In the genomic region with DNA sequence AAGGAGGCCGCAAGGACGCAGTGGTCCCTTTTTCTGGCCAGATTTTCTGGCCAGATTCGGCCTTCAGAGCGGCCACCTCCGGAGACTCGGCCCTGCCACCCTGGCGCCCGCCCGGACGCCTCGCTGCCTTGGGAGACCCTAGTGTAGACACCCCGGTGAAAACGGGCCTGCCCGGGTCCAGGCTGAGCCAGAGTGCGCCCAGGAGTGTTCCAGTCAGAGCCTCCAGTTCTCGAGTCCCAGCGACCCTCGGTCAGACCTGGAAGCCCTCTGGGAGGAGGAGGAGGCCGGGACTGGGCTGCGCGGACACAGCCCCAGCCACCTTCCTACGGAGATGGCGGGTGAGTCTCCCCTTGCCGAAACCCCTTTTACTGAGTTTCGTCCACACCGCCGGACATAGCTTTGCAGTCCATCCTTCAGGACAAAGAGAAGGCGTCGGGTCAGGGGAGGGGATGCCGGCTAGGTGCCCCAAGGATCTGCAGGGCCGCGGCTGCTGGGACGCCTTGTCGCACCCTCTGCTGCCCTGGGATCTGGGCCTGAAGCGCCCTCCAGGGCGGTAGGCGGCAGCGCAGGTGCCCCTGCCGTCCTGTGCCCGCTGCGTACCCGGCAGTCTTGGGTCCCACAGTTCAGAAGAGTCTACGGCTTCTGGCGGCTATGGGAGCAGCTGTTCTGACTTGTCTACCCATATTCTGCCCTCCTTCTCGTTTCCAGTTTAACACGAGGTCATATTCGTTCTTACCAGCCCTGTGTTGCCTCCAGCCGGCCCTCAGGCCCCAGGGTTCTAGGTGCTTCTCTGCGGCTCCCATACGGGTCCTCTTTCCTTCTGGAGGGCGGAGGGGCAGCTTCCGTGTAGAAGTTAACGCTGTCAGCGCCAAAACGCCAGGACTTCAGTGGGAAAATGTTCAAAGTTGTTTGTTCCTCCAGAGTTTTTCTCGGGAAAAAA, we compare ENCODE assay signal across 1 cellular context.
TF ChIP-seq lines count a peak whose summit lies in the region.

No MANE protein-coding gene starts in this region.

TF ChIP-seq in WTC11, 78 proteins besides CTCF, POLR2A, EP300 and RAD21:
- TF ChIP-seq ZNF423 (CRISPR knock-in tag; IDR thresholded peaks at IDR 0.05): no peak
- no peak for TF ChIP-seq ZNF138 (CRISPR knock-in tag; conservative IDR thresholded peaks at IDR 0.05)
- TF ChIP-seq, protein P1, sequence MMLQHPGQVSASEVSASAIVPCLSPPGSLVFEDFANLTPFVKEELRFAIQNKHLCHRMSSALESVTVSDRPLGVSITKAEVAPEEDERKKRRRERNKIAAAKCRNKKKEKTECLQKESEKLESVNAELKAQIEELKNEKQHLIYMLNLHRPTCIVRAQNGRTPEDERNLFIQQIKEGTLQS (CRISPR knock-in tag; conservative IDR thresholded peaks at IDR 0.05): no peak
- TF ChIP-seq OVOL2 (CRISPR knock-in tag; IDR thresholded peaks at IDR 0.05; ENCODE audit: borderline replicate concordance): no peak
- no peak for TF ChIP-seq ZNF219 (CRISPR knock-in tag; IDR thresholded peaks at IDR 0.05; ENCODE audit: borderline replicate concordance)
- TF ChIP-seq, protein P2, sequence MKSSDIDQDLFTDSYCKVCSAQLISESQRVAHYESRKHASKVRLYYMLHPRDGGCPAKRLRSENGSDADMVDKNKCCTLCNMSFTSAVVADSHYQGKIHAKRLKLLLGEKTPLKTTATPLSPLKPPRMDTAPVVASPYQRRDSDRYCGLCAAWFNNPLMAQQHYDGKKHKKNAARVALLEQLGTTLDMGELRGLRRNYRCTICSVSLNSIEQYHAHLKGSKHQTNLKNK (CRISPR knock-in tag; IDR thresholded peaks at IDR 0.05): no peak
- TF ChIP-seq MYBL2 (CRISPR knock-in tag; IDR thresholded peaks at IDR 0.05): no peak
- TF ChIP-seq, protein P3, sequence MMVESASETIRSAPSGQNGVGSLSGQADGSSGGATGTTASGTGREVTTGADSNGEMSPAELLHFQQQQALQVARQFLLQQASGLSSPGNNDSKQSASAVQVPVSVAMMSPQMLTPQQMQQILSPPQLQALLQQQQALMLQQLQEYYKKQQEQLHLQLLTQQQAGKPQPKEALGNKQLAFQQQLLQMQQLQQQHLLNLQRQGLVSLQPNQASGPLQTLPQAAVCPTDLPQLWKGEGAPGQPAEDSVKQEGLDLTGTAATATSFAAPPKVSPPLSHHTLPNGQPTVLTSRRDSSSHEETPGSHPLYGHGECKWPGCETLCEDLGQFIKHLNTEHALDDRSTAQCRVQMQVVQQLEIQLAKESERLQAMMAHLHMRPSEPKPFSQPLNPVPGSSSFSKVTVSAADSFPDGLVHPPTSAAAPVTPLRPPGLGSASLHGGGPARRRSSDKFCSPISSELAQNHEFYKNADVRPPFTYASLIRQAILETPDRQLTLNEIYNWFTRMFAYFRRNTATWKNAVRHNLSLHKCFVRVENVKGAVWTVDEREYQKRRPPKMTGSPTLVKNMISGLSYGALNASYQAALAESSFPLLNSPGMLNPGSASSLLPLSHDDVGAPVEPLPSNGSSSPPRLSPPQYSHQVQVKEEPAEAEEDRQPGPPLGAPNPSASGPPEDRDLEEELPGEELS (CRISPR knock-in tag; IDR thresholded peaks at IDR 0.05): no peak
- TF ChIP-seq, protein P4, sequence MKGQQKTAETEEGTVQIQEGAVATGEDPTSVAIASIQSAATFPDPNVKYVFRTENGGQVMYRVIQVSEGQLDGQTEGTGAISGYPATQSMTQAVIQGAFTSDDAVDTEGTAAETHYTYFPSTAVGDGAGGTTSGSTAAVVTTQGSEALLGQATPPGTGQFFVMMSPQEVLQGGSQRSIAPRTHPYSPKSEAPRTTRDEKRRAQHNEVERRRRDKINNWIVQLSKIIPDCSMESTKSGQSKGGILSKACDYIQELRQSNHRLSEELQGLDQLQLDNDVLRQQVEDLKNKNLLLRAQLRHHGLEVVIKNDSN (CRISPR knock-in tag; IDR thresholded peaks at IDR 0.05): no peak
TF ChIP-seq in WTC11: peak in this region for 0.
